Comparison of ENCODE assay signal across 7 cellular contexts in genomic region chr7:12111461-12112405, GRCh38.
A peak's percentile ranks its signal among the peaks of the same experiment; 100 is the strongest.
DNase-seq lines count a peak whose midpoint lies in the region; ATAC-seq lines count a peak whose summit lies in the region.

No MANE protein-coding gene starts in this region.

- peaks cover 9% of the 10 kb centered on the region for H3K4me1 Mint-ChIP-seq in activated T-cell treated with anti-CD3 and anti-CD28 coated beads, Interleukin-2, amount 50 U/mL, for 4 hours (ENCODE audit: low read depth)

- no peaks in the 10 kb centered on the region for H3K36me3 Mint-ChIP-seq in activated T-cell treated with anti-CD3 and anti-CD28 coated beads, Interleukin-2, amount 50 U/mL, for 4 hours (ENCODE audit: insufficient read depth)

- H3K9me3 Mint-ChIP-seq in activated T-cell treated with anti-CD3 and anti-CD28 coated beads, Interleukin-2, amount 50 U/mL, for 4 hours = no peaks in the 10 kb centered on the region

- ATAC-seq in activated T-cell treated with anti-CD3 and anti-CD28 coated beads, Interleukin-2, amount 50 U/mL, for 4 hours = peak; percentile 65 to 77
- ATAC-seq in HG03442 (IDR thresholded peaks at IDR 0.05; ENCODE audit: unreplicated experiment) = no peak
- no peak for ATAC-seq in HG03025 (IDR thresholded peaks at IDR 0.05; ENCODE audit: low FRiP score, unreplicated experiment)

- H3K4me3 Mint-ChIP-seq in activated T-cell treated with anti-CD3 and anti-CD28 coated beads, Interleukin-2, amount 50 U/mL, for 4 hours = peak overlapping the region; percentile 71

- peak; percentile 57 for DNase-seq in HS-5 (ENCODE audit: low read depth)
- DNase-seq in activated T-cell treated with anti-CD3 and anti-CD28 coated beads, Interleukin-2, amount 50 U/mL, for 4 hours = peak; percentile 4
- peak; percentile 38 for DNase-seq in globus pallidus (ENCODE audit: low spot score)
- peak; percentile 36 for DNase-seq in renal cortical epithelial cell (ENCODE audit: low read depth)
- DNase-seq in NCI-H345 (lab: John Stamatoyannopoulos, UW) = no peak

- peaks cover 39% of the 10 kb centered on the region for H3K27me3 Mint-ChIP-seq in activated T-cell treated with anti-CD3 and anti-CD28 coated beads, Interleukin-2, amount 50 U/mL, for 4 hours (ENCODE audit: low read depth)

Comparison
In these comparisons a context has a peak if more than half of its experiments do, and no peak if none do; other contexts are left out.
1. ATAC-seq: peak in activated T-cell treated with anti-CD3 and anti-CD28 coated beads, Interleukin-2, amount 50 U/mL, for 4 hours (2 of 2); none in HG03442 (single experiment) and HG03025 (single experiment).